8 cellular contexts compared by ENCODE assay signal in genomic region chr7:57300747-57301146, GRCh38.
"Had no signal": no experiment of that assay in that cellular context is flagged by ENCODE, and none has a peak within 500 bp of the region (broad histone marks: within the 10 kb centered on the region; RNA-seq: fewer than 3 reads in every experiment).

No MANE protein-coding gene starts in this region.

- H3K4me2 ChIP-seq: KMS-11 had no signal

- H3K4me1 Mint-ChIP-seq: IgD-negative memory B cell had no signal

- H3K27ac ChIP-seq: HL-60, KMS-11 had no signal

- H3K4me3 Mint-ChIP-seq: IgD-negative memory B cell had no signal

- H3K27ac Mint-ChIP-seq: IgD-negative memory B cell had no signal

- H3K27me3 Mint-ChIP-seq: IgD-negative memory B cell had no signal

- FAIRE-seq: HTR-8/SVneo had no signal

- H3K9ac ChIP-seq: KMS-11 had no signal

- DNase-seq: Karpas-422, Kasumi-1, KBM-7, KG1 had no signal
